In the genomic region with DNA sequence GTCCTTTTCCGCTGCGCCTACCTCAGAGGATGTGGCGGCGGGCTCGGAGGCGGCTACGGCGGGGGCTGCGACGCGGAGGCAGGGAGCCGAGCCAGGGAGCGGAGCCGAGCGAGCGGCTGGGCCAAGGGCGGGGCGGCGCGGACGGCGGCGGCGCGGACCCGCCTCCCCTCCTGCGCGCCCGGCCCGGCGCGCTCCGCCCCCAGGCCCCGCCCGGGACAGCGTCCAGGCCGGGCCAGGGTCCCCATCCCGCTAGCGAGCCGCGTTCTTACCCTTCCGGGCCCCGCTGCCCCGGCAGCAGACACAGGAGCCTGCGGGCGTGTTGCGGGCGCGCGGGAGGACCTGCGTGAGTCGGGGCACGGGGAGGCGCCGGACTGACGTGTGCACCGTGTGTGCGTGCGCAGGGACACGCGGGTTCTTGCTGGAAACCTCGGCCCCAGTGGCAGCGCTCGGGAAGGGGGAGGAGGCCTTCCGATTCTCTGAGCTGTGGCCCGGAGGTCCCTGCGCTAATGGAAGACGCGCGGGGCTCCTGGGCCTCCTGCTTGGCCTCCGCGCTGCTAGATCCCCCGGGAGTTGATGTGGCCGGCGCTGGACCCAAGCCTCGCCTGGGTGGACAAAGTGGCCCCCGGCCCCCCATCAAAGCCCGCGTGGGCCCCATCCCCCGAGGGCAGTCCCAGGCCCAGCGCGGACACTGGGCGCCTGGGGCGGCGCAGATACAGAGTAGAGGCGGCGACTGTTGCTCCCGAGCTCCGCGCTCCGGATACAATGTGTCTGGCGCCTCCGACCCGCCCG, we compare ENCODE assay signal across 1 cellular context.
TF ChIP-seq lines count a peak whose summit lies in the region.

A gene with protein sequence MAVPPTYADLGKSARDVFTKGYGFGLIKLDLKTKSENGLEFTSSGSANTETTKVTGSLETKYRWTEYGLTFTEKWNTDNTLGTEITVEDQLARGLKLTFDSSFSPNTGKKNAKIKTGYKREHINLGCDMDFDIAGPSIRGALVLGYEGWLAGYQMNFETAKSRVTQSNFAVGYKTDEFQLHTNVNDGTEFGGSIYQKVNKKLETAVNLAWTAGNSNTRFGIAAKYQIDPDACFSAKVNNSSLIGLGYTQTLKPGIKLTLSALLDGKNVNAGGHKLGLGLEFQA (minus strand): TSS at position 350 of the 789 bp plus-strand sequence. CDS start 11,963 bp downstream, outside the sequence.

TF ChIP-seq in K562, 482 proteins besides CTCF, POLR2A, EP300 and RAD21 (continued from another document and continues in another):
- peak in 1 of 3 experiments; percentile 34 for TF ChIP-seq YY1 (IDR thresholded peaks at IDR 0.05; ENCODE audit: borderline replicate concordance in 1 of 3, control insufficient read depth in 1 of 3, extremely low read depth in 1 of 3, insufficient read depth in 3 of 3, insufficient read length in 1 of 3, insufficient replicate concordance in 2 of 3, low read depth in 1 of 3, low read length in 2 of 3)
- TF ChIP-seq, protein P1, sequence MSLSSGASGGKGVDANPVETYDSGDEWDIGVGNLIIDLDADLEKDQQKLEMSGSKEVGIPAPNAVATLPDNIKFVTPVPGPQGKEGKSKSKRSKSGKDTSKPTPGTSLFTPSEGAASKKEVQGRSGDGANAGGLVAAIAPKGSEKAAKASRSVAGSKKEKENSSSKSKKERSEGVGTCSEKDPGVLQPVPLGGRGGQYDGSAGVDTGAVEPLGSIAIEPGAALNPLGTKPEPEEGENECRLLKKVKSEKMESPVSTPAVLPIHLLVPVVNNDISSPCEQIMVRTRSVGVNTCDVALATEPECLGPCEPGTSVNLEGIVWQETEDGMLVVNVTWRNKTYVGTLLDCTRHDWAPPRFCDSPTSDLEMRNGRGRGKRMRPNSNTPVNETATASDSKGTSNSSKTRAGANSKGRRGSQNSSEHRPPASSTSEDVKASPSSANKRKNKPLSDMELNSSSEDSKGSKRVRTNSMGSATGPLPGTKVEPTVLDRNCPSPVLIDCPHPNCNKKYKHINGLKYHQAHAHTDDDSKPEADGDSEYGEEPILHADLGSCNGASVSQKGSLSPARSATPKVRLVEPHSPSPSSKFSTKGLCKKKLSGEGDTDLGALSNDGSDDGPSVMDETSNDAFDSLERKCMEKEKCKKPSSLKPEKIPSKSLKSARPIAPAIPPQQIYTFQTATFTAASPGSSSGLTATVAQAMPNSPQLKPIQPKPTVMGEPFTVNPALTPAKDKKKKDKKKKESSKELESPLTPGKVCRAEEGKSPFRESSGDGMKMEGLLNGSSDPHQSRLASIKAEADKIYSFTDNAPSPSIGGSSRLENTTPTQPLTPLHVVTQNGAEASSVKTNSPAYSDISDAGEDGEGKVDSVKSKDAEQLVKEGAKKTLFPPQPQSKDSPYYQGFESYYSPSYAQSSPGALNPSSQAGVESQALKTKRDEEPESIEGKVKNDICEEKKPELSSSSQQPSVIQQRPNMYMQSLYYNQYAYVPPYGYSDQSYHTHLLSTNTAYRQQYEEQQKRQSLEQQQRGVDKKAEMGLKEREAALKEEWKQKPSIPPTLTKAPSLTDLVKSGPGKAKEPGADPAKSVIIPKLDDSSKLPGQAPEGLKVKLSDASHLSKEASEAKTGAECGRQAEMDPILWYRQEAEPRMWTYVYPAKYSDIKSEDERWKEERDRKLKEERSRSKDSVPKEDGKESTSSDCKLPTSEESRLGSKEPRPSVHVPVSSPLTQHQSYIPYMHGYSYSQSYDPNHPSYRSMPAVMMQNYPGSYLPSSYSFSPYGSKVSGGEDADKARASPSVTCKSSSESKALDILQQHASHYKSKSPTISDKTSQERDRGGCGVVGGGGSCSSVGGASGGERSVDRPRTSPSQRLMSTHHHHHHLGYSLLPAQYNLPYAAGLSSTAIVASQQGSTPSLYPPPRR (CRISPR knock-in tag; IDR thresholded peaks at IDR 0.05; ENCODE audit: borderline replicate concordance) = no peak
- TF ChIP-seq, protein P2, sequence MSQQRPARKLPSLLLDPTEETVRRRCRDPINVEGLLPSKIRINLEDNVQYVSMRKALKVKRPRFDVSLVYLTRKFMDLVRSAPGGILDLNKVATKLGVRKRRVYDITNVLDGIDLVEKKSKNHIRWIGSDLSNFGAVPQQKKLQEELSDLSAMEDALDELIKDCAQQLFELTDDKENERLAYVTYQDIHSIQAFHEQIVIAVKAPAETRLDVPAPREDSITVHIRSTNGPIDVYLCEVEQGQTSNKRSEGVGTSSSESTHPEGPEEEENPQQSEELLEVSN (IDR thresholded peaks at IDR 0.05; ENCODE audit: borderline replicate concordance in 1 of 2, extremely low read depth in 1 of 2, insufficient read depth in 1 of 2, insufficient read length in 1 of 2, low read depth in 1 of 2, low read length in 1 of 2, poor library complexity in 1 of 2, severe bottlenecking in 1 of 2) = peak; percentile 29 to 61
- TF ChIP-seq CREB1 (IDR thresholded peaks at IDR 0.05) = no peak
- peak; percentile 44; the same call in 1 of the 2 replicates for TF ChIP-seq CREB1 (CRISPR knock-in tag; IDR thresholded peaks at IDR 0.05)
- no peak for TF ChIP-seq THRAP3 (IDR thresholded peaks at IDR 0.05; ENCODE audit: borderline replicate concordance)
- TF ChIP-seq ASH1L (IDR thresholded peaks at IDR 0.05; ENCODE audit: borderline replicate concordance, low read depth, partially characterized antibody) = no peak
- TF ChIP-seq, protein P3, sequence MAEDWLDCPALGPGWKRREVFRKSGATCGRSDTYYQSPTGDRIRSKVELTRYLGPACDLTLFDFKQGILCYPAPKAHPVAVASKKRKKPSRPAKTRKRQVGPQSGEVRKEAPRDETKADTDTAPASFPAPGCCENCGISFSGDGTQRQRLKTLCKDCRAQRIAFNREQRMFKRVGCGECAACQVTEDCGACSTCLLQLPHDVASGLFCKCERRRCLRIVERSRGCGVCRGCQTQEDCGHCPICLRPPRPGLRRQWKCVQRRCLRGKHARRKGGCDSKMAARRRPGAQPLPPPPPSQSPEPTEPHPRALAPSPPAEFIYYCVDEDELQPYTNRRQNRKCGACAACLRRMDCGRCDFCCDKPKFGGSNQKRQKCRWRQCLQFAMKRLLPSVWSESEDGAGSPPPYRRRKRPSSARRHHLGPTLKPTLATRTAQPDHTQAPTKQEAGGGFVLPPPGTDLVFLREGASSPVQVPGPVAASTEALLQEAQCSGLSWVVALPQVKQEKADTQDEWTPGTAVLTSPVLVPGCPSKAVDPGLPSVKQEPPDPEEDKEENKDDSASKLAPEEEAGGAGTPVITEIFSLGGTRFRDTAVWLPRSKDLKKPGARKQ (CRISPR knock-in tag; IDR thresholded peaks at IDR 0.05) = no peak
- TF ChIP-seq ZNF121 (CRISPR knock-in tag; conservative IDR thresholded peaks at IDR 0.05) = no peak
- no peak for TF ChIP-seq SIX5 (IDR thresholded peaks at IDR 0.05; ENCODE audit: borderline replicate concordance in 1 of 2, insufficient read depth in 1 of 2, low read depth in 1 of 2, low read length in 2 of 2)
- peak; percentile 34 for TF ChIP-seq RB1 (IDR thresholded peaks at IDR 0.05; ENCODE audit: low read depth)
- TF ChIP-seq NONO (IDR thresholded peaks at IDR 0.05; ENCODE audit: low read depth in 2 of 2, low read length in 1 of 2) = peak in 1 of 2 experiments; percentile 6; a peak in 1 of 4 replicates
- TF ChIP-seq, protein P4, sequence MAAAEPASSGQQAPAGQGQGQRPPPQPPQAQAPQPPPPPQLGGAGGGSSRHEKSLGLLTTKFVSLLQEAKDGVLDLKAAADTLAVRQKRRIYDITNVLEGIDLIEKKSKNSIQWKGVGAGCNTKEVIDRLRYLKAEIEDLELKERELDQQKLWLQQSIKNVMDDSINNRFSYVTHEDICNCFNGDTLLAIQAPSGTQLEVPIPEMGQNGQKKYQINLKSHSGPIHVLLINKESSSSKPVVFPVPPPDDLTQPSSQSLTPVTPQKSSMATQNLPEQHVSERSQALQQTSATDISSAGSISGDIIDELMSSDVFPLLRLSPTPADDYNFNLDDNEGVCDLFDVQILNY (CRISPR knock-in tag; IDR thresholded peaks at IDR 0.05) = no peak
- peak; percentile 52 for TF ChIP-seq TBP (optimal IDR thresholded peaks at IDR 0.05; ENCODE audit: low read depth, low read length)
- TF ChIP-seq, protein P5, sequence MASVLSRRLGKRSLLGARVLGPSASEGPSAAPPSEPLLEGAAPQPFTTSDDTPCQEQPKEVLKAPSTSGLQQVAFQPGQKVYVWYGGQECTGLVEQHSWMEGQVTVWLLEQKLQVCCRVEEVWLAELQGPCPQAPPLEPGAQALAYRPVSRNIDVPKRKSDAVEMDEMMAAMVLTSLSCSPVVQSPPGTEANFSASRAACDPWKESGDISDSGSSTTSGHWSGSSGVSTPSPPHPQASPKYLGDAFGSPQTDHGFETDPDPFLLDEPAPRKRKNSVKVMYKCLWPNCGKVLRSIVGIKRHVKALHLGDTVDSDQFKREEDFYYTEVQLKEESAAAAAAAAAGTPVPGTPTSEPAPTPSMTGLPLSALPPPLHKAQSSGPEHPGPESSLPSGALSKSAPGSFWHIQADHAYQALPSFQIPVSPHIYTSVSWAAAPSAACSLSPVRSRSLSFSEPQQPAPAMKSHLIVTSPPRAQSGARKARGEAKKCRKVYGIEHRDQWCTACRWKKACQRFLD (CRISPR knock-in tag; IDR thresholded peaks at IDR 0.05) = 0 out of 2 replicates have a peak, but pooled peaks have one; percentile 10
- TF ChIP-seq SIN3B (IDR thresholded peaks at IDR 0.05; ENCODE audit: low read depth) = no peak
- no peak for TF ChIP-seq SRSF9 (IDR thresholded peaks at IDR 0.05; ENCODE audit: borderline replicate concordance, low read depth, low read length)
- no peak for TF ChIP-seq SMARCE1 (IDR thresholded peaks at IDR 0.05)
- peak; percentile 61 for TF ChIP-seq CTBP1 (IDR thresholded peaks at IDR 0.05; ENCODE audit: borderline replicate concordance)
- TF ChIP-seq POLR2H (tag; IDR thresholded peaks at IDR 0.05; ENCODE audit: low read depth) = no peak; the same call in 1 of the 2 replicates
- TF ChIP-seq ZNF668 (CRISPR knock-in tag; IDR thresholded peaks at IDR 0.05) = no peak
- TF ChIP-seq CBFA2T2 (conservative IDR thresholded peaks at IDR 0.05) = no peak
- 0 out of 2 replicates have a peak, but pooled peaks have one; percentile 26 for TF ChIP-seq HDAC2 (IDR thresholded peaks at IDR 0.05)
- TF ChIP-seq NELFE (IDR thresholded peaks at IDR 0.05; ENCODE audit: insufficient read depth, insufficient read length) = no peak
- TF ChIP-seq, protein P6, sequence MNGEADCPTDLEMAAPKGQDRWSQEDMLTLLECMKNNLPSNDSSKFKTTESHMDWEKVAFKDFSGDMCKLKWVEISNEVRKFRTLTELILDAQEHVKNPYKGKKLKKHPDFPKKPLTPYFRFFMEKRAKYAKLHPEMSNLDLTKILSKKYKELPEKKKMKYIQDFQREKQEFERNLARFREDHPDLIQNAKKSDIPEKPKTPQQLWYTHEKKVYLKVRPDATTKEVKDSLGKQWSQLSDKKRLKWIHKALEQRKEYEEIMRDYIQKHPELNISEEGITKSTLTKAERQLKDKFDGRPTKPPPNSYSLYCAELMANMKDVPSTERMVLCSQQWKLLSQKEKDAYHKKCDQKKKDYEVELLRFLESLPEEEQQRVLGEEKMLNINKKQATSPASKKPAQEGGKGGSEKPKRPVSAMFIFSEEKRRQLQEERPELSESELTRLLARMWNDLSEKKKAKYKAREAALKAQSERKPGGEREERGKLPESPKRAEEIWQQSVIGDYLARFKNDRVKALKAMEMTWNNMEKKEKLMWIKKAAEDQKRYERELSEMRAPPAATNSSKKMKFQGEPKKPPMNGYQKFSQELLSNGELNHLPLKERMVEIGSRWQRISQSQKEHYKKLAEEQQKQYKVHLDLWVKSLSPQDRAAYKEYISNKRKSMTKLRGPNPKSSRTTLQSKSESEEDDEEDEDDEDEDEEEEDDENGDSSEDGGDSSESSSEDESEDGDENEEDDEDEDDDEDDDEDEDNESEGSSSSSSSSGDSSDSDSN (IDR thresholded peaks at IDR 0.05; ENCODE audit: borderline replicate concordance in 1 of 2, low read depth in 2 of 2, low read length in 2 of 2) = peak; percentile 89 to 95; a peak in 3 of 4 replicates
- no peak for TF ChIP-seq NFXL1 (CRISPR knock-in tag; IDR thresholded peaks at IDR 0.05)
- no peak for TF ChIP-seq ZNF3 (CRISPR knock-in tag; IDR thresholded peaks at IDR 0.05)
- TF ChIP-seq BRD4 (IDR thresholded peaks at IDR 0.05) = no peak
- TF ChIP-seq ZFP30 (CRISPR knock-in tag; IDR thresholded peaks at IDR 0.05; ENCODE audit: borderline replicate concordance) = no peak
- TF ChIP-seq SLC30A9 (CRISPR knock-in tag; IDR thresholded peaks at IDR 0.05) = no peak
- no peak for TF ChIP-seq ZNF445 (CRISPR knock-in tag; IDR thresholded peaks at IDR 0.05; ENCODE audit: low read depth)
- TF ChIP-seq ZFPM2 (CRISPR knock-in tag; IDR thresholded peaks at IDR 0.05) = no peak
- TF ChIP-seq ZNF311 (CRISPR knock-in tag; IDR thresholded peaks at IDR 0.05) = no peak
- no peak for TF ChIP-seq ZBTB8A (IDR thresholded peaks at IDR 0.05; ENCODE audit: partially characterized antibody)
- TF ChIP-seq, protein P7, sequence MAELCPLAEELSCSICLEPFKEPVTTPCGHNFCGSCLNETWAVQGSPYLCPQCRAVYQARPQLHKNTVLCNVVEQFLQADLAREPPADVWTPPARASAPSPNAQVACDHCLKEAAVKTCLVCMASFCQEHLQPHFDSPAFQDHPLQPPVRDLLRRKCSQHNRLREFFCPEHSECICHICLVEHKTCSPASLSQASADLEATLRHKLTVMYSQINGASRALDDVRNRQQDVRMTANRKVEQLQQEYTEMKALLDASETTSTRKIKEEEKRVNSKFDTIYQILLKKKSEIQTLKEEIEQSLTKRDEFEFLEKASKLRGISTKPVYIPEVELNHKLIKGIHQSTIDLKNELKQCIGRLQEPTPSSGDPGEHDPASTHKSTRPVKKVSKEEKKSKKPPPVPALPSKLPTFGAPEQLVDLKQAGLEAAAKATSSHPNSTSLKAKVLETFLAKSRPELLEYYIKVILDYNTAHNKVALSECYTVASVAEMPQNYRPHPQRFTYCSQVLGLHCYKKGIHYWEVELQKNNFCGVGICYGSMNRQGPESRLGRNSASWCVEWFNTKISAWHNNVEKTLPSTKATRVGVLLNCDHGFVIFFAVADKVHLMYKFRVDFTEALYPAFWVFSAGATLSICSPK (IDR thresholded peaks at IDR 0.05; ENCODE audit: borderline replicate concordance) = no peak
- TF ChIP-seq, protein P8, sequence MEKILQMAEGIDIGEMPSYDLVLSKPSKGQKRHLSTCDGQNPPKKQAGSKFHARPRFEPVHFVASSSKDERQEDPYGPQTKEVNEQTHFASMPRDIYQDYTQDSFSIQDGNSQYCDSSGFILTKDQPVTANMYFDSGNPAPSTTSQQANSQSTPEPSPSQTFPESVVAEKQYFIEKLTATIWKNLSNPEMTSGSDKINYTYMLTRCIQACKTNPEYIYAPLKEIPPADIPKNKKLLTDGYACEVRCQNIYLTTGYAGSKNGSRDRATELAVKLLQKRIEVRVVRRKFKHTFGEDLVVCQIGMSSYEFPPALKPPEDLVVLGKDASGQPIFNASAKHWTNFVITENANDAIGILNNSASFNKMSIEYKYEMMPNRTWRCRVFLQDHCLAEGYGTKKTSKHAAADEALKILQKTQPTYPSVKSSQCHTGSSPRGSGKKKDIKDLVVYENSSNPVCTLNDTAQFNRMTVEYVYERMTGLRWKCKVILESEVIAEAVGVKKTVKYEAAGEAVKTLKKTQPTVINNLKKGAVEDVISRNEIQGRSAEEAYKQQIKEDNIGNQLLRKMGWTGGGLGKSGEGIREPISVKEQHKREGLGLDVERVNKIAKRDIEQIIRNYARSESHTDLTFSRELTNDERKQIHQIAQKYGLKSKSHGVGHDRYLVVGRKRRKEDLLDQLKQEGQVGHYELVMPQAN (IDR thresholded peaks at IDR 0.05; ENCODE audit: borderline replicate concordance) = peak; percentile 22; the same call in 1 of the 2 replicates
- TF ChIP-seq EHMT2 (IDR thresholded peaks at IDR 0.05) = no peak
- TF ChIP-seq BRF1 (IDR thresholded peaks at IDR 0.05; ENCODE audit: borderline replicate concordance, extremely low read depth, insufficient read length) = no peak
- TF ChIP-seq CBX8 (IDR thresholded peaks at IDR 0.05; ENCODE audit: borderline replicate concordance, extremely low read depth, low read depth, low read length, poor library complexity, severe bottlenecking) = no peak
